In the genomic region with DNA sequence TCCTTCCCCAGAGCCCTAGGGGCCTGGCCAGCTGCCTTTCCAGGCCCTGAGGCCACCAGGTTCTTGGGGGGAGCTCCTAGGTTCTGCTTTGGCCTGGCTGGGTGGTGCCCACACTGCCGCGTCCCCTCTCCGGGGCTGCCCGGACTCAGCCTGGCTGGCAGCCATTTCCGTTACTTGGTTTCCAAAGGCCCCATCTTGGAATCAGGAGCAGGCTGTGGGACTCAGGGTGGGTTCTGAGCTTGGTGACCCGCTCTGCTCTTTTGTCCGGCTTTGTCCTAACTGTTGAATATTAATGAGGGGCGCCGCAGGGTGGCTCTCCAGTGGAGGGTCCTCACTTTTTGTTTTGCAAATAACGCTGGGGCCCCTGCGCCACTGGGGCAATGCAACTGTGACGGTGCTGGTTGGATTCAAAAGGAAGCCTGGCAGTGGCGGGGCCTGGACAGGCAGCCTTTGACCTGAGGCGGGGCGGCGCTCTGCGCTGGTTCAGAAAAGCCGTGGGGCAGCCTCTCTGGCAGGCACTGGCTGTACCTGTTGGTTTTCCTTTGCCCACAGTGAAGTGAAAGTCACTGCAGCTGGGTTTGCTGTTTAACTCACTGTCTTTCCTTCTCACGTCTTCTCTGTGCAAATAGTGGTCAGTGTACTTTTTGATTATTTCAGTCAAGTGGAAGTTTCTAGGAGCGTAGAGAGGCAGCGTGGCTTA, we compare ENCODE assay signal across 11 cellular contexts. TPM values are rescaled to one million over a fixed set of nuclear protein-coding genes. Genes with fewer than 3 reads are reported as not detected.
DNase-seq lines count a peak whose midpoint lies in the region; ATAC-seq, FAIRE-seq and TF ChIP-seq lines count a peak whose summit lies in the region.
"Had no signal": no experiment of that assay in that cellular context is flagged by ENCODE, and none has a peak within 500 bp of the region (broad histone marks: within the 10 kb centered on the region; RNA-seq: fewer than 3 reads in every experiment).

No MANE protein-coding gene starts in this region.

- no peak for DNase-seq in activated T-cell treated with anti-CD3 and anti-CD28 coated beads, Interleukin-2, amount 50 U/mL, for 24 hours
- DNase-seq in activated T-cell treated with anti-CD3 and anti-CD28 coated beads for 4 hours (no peak), endodermal cell (peak; percentile 97), memory B cell (ENCODE audit: low spot score in 2 of 2) (no peak), thyroid gland (peak; percentile 61 to 71), urothelium cell line (ENCODE audit: low spot score) (no peak), HuH-7.5 (ENCODE audit: low spot score) (no peak)
- no peak for DNase-seq in activated T-helper 2 cell treated with anti-CD3 and anti-CD28 coated beads, Interferon-gamma antibody, Interleukin-2, Interleukin-4, amounts not matched to agents 10 μg/mL and 5 μg/mL and 100 μg/mL, durations not matched to agents 14 hours and 24 hours and 36 hours (ENCODE audit: low spot score)
- DNase-seq: activated CD8-positive, alpha-beta memory T cell treated with anti-CD3 and anti-CD28 coated beads, Interleukin-2, amount 50 U/mL, for 4 hours; KG1; testis had no signal

- H3K4me1 Mint-ChIP-seq in activated T-cell treated with anti-CD3 and anti-CD28 coated beads, Interleukin-2, amount 50 U/mL, for 24 hours (ENCODE audit: low read depth), result peaks cover 86% of the 10 kb centered on the region
- H3K4me1 Mint-ChIP-seq in endodermal cell, result peaks cover 28% of the 10 kb centered on the region
- H3K4me1 Mint-ChIP-seq in memory B cell, result peaks cover 42% of the 10 kb centered on the region
- peaks cover 18% of the 10 kb centered on the region for H3K4me1 Mint-ChIP-seq in activated T-helper 2 cell treated with anti-CD3 and anti-CD28 coated beads, Interferon-gamma antibody, Interleukin-2, Interleukin-4, amounts not matched to agents 10 μg/mL and 5 μg/mL and 100 μg/mL, durations not matched to agents 14 hours and 24 hours and 36 hours (ENCODE audit: low read depth)

- no peaks in the 10 kb centered on the region for H3K9me3 ChIP-seq in endodermal cell (ENCODE audit: control insufficient read depth, low read length)
- no peaks in the 10 kb centered on the region for H3K9me3 ChIP-seq in thyroid gland
- H3K9me3 ChIP-seq: testis had no signal

- H3K36me3 Mint-ChIP-seq in activated T-cell treated with anti-CD3 and anti-CD28 coated beads, Interleukin-2, amount 50 U/mL, for 24 hours (ENCODE audit: low read depth), result peaks cover 38% of the 10 kb centered on the region
- H3K36me3 Mint-ChIP-seq in endodermal cell (ENCODE audit: low read depth) (peaks cover 6% of the 10 kb centered on the region), memory B cell (peaks cover 3% of the 10 kb centered on the region)
- H3K36me3 Mint-ChIP-seq in activated T-helper 2 cell treated with anti-CD3 and anti-CD28 coated beads, Interferon-gamma antibody, Interleukin-2, Interleukin-4, amounts not matched to agents 10 μg/mL and 5 μg/mL and 100 μg/mL, durations not matched to agents 14 hours and 24 hours and 36 hours (ENCODE audit: low read depth), result peaks cover 43% of the 10 kb centered on the region

- H3K9ac ChIP-seq in endodermal cell (ENCODE audit: extremely low read depth, low read length, poor library complexity, severe bottlenecking), result no peak overlapping the region

- H3K4me3 ChIP-seq in endodermal cell (ENCODE audit: low read length), result no peak overlapping the region
- H3K4me3 ChIP-seq in thyroid gland (replicated peaks in 1 of 3), result no peak overlapping the region
- H3K4me3 ChIP-seq: testis had no signal

- ATAC-seq in memory B cell (ENCODE audit: low read depth), result no peak

- WGBS in endodermal cell (ENCODE audit: insufficient coverage in 1 of 2, insufficient read length in 1 of 2), 2 experiments, result 43 to 55% methylated on average over 11 to 21 of the region's 21 CpGs
- WGBS in thyroid gland, 2 donors, result 68 to 78% methylated on average over 12 to 21 of the region's 21 CpGs

- H3K27ac Mint-ChIP-seq in activated T-cell treated with anti-CD3 and anti-CD28 coated beads, Interleukin-2, amount 50 U/mL, for 24 hours, result peak overlapping the region; percentile 37
- H3K27ac Mint-ChIP-seq in endodermal cell (peak overlapping the region; percentile 89), memory B cell (peak overlapping the region; percentile 65)
- no peak overlapping the region for H3K27ac Mint-ChIP-seq in activated T-helper 2 cell treated with anti-CD3 and anti-CD28 coated beads, Interferon-gamma antibody, Interleukin-2, Interleukin-4, amounts not matched to agents 10 μg/mL and 5 μg/mL and 100 μg/mL, durations not matched to agents 14 hours and 24 hours and 36 hours

- intact Hi-C loops in thyroid gland (cut with DNase I), result no loop called here
- intact Hi-C loops in activated T-helper 2 cell treated with anti-CD3 and anti-CD28 coated beads, Interferon-gamma antibody, Interleukin-2, Interleukin-4, amounts not matched to agents 10 μg/mL and 5 μg/mL and 100 μg/mL, durations not matched to agents 14 hours and 24 hours and 36 hours (cut with micrococcal nuclease), result no loop called here

- no peak overlapping the region for H3K4me3 Mint-ChIP-seq in activated T-cell treated with anti-CD3 and anti-CD28 coated beads, Interleukin-2, amount 50 U/mL, for 24 hours
- peak overlapping the region; percentile 23 for H3K4me3 Mint-ChIP-seq in endodermal cell
- H3K4me3 Mint-ChIP-seq in memory B cell, result peak overlapping the region; percentile 14
- no peak overlapping the region for H3K4me3 Mint-ChIP-seq in activated T-helper 2 cell treated with anti-CD3 and anti-CD28 coated beads, Interferon-gamma antibody, Interleukin-2, Interleukin-4, amounts not matched to agents 10 μg/mL and 5 μg/mL and 100 μg/mL, durations not matched to agents 14 hours and 24 hours and 36 hours (ENCODE audit: low read depth)

- H3K27me3 ChIP-seq in endodermal cell (ENCODE audit: control insufficient read depth, insufficient read depth, low read length, poor library complexity, severe bottlenecking) (no peaks in the 10 kb centered on the region), thyroid gland (no peaks in the 10 kb centered on the region)
- H3K27me3 ChIP-seq: testis had no signal

- H3K9me3 Mint-ChIP-seq in activated T-cell treated with anti-CD3 and anti-CD28 coated beads, Interleukin-2, amount 50 U/mL, for 24 hours, result no peaks in the 10 kb centered on the region
- H3K9me3 Mint-ChIP-seq in endodermal cell (no peaks in the 10 kb centered on the region), memory B cell (no peaks in the 10 kb centered on the region)
- H3K9me3 Mint-ChIP-seq in activated T-helper 2 cell treated with anti-CD3 and anti-CD28 coated beads, Interferon-gamma antibody, Interleukin-2, Interleukin-4, amounts not matched to agents 10 μg/mL and 5 μg/mL and 100 μg/mL, durations not matched to agents 14 hours and 24 hours and 36 hours, result peaks cover 4% of the 10 kb centered on the region

- peak; percentile 25 for TF ChIP-seq CTCF in endodermal cell (conservative IDR thresholded peaks at IDR 0.05)
- no peak for TF ChIP-seq CTCF in thyroid gland (IDR thresholded peaks at IDR 0.05)

- H3K27ac ChIP-seq in endodermal cell (ENCODE audit: low read depth, low read length) (peak overlapping the region; percentile 99), thyroid gland (peak overlapping the region in 2 of 3 donors; percentile 57 to 62)
- H3K27ac ChIP-seq: testis had no signal

- H3K27me3 Mint-ChIP-seq in activated T-cell treated with anti-CD3 and anti-CD28 coated beads, Interleukin-2, amount 50 U/mL, for 24 hours, result no peaks in the 10 kb centered on the region
- H3K27me3 Mint-ChIP-seq in endodermal cell (ENCODE audit: insufficient read depth) (no peaks in the 10 kb centered on the region), memory B cell (no peaks in the 10 kb centered on the region)
- H3K27me3 Mint-ChIP-seq in activated T-helper 2 cell treated with anti-CD3 and anti-CD28 coated beads, Interferon-gamma antibody, Interleukin-2, Interleukin-4, amounts not matched to agents 10 μg/mL and 5 μg/mL and 100 μg/mL, durations not matched to agents 14 hours and 24 hours and 36 hours (ENCODE audit: low read depth), result no peaks in the 10 kb centered on the region

- TF ChIP-seq POLR2A in thyroid gland (IDR thresholded peaks at IDR 0.05), result no peak

- H3K36me3 ChIP-seq in endodermal cell (ENCODE audit: control insufficient read depth, insufficient read depth, low read length) (peaks cover 5% of the 10 kb centered on the region), thyroid gland (no peaks in the 10 kb centered on the region)

- no peak for FAIRE-seq in urothelium cell line (lab: Jason Lieb, UNC)

- H3K4me1 ChIP-seq in endodermal cell (ENCODE audit: control insufficient read depth, insufficient read depth, low read length), result peaks cover 13% of the 10 kb centered on the region
- H3K4me1 ChIP-seq in thyroid gland, result peaks cover 74 to 87% of the 10 kb centered on the region in 2 donors

RNA-seq across cellular contexts. Expression of a gene that starts 20.2 kb away (rescaled TPM):
- total RNA-seq in endodermal cell, result 10 to 100 TPM; 65.4 to 79.2 TPM
- polyA plus RNA-seq in endodermal cell (2013, experiment 1 of 2), result 39.9 TPM
- 37.7 TPM for polyA plus RNA-seq in endodermal cell (2013, experiment 2 of 2)
- total RNA-seq in thyroid gland, result 10 to 100 TPM; 31.4 to 59.6 (median 39.9) TPM
- 37.0 and 41.1 TPM in 2 replicates for total RNA-seq in activated T-helper 2 cell treated with anti-CD3 and anti-CD28 coated beads, Interferon-gamma antibody, Interleukin-2, Interleukin-4, amounts not matched to agents 10 μg/mL and 5 μg/mL and 100 μg/mL, durations not matched to agents 14 hours and 24 hours and 36 hours

RNA-seq across cellular contexts. Expression of a gene that starts 53.7 kb away (rescaled TPM):
- 100 to 1,000 TPM; 126 to 154 TPM for total RNA-seq in endodermal cell
- polyA plus RNA-seq in endodermal cell (2013, experiment 1 of 2), result 91.8 TPM
- 88.9 TPM for polyA plus RNA-seq in endodermal cell (2013, experiment 2 of 2)
- 10 to 100 TPM; 42.2 to 82.2 (median 50.2) TPM for total RNA-seq in thyroid gland
- total RNA-seq in activated T-helper 2 cell treated with anti-CD3 and anti-CD28 coated beads, Interferon-gamma antibody, Interleukin-2, Interleukin-4, amounts not matched to agents 10 μg/mL and 5 μg/mL and 100 μg/mL, durations not matched to agents 14 hours and 24 hours and 36 hours, result 61.5 and 63.8 TPM in 2 replicates

Comparison
In these comparisons a context has a peak if more than half of its experiments do, and no peak if none do; other contexts are left out.
1. DNase-seq: peak in endodermal cell (single experiment) and thyroid gland (2 of 2); none in activated T-cell treated with anti-CD3 and anti-CD28 coated beads, Interleukin-2, amount 50 U/mL, for 24 hours (single experiment), activated T-cell treated with anti-CD3 and anti-CD28 coated beads for 4 hours (single experiment), memory B cell (0 of 2), urothelium cell line (single experiment), HuH-7.5 (single experiment) and activated T-helper 2 cell treated with anti-CD3 and anti-CD28 coated beads, Interferon-gamma antibody, Interleukin-2, Interleukin-4, amounts not matched to agents 10 μg/mL and 5 μg/mL and 100 μg/mL, durations not matched to agents 14 hours and 24 hours and 36 hours (single experiment).
2. H3K4me3 Mint-ChIP-seq: peak in endodermal cell (single experiment) and memory B cell (single experiment); none in activated T-cell treated with anti-CD3 and anti-CD28 coated beads, Interleukin-2, amount 50 U/mL, for 24 hours (single experiment) and activated T-helper 2 cell treated with anti-CD3 and anti-CD28 coated beads, Interferon-gamma antibody, Interleukin-2, Interleukin-4, amounts not matched to agents 10 μg/mL and 5 μg/mL and 100 μg/mL, durations not matched to agents 14 hours and 24 hours and 36 hours (single experiment).